In genomic region chr5:74672215-74672877, GRCh38 we compare ENCODE assay signal across 11 cellular contexts.
"Had no signal": no experiment of that assay in that cellular context is flagged by ENCODE, and none has a peak within 500 bp of the region (broad histone marks: within the 10 kb centered on the region; RNA-seq: fewer than 3 reads in every experiment).

No MANE protein-coding gene starts in this region.

- H3K27ac ChIP-seq: hepatocyte, spleen had no signal

- H3K4me1 ChIP-seq: spleen had no signal

- ATAC-seq: activated T-helper 17 cell treated with anti-CD3 and anti-CD28 coated beads, Interleukin-2, amount 50 U/mL, for 72 hours; effector memory CD8-positive, alpha-beta T cell; left colon; stimulated activated naive B cell treated with anti-CD40 and anti-IgM and Interleukin-4, amounts not matched to agents 10 μg/mL and 1 μg/mL and 100 μg/mL, for 72 hours had no signal

- H3K27me3 ChIP-seq: esophagus squamous epithelium, hepatocyte, thyroid gland had no signal

- DNase-seq: activated CD4-positive, alpha-beta memory T cell treated with anti-CD3 and anti-CD28 coated beads for 36 hours; activated naive CD4-positive, alpha-beta T cell; effector memory CD8-positive, alpha-beta T cell; esophagus squamous epithelium; left colon; spleen; stimulated activated naive B cell treated with anti-CD40 and anti-IgM and Interleukin-4, amounts not matched to agents 10 μg/mL and 1 μg/mL and 100 μg/mL, for 72 hours; thyroid gland had no signal

- H3K4me3 ChIP-seq: hepatocyte, lung, thyroid gland had no signal

- H3K36me3 ChIP-seq: esophagus squamous epithelium, spleen, thyroid gland had no signal

- H3K9me3 ChIP-seq: esophagus squamous epithelium, thyroid gland had no signal
